In the genomic region with DNA sequence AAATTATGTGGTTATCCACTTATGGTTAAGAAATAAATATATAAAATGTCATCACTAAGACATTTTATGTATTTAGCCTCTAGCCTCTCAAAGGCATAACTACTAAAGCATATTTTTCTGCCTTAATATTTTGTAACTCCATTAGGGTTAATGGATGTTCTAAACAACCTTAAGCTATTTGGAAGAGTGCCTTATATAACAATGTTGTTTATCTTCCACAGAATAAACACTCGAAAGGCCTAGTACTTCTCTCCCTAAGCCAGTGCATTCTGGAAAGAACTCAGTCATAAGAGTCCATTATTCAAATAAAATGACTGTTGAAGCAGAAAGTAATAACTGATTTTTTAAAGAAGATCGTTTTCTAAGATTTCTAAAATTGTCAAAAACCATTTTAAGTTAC, we compare ENCODE assay signal across 2 cellular contexts.
TF ChIP-seq lines count a peak whose summit lies in the region.

No MANE protein-coding gene starts in this region.

TF ChIP-seq in IMR-90, 13 proteins besides CTCF, POLR2A, EP300 and RAD21:
- TF ChIP-seq MAFK (IDR thresholded peaks at IDR 0.05; ENCODE audit: low read depth, low read length) (no peak), CHD1 (IDR thresholded peaks at IDR 0.05; ENCODE audit: low read depth, low read length) (no peak), MXI1 (IDR thresholded peaks at IDR 0.05; ENCODE audit: borderline replicate concordance, low read depth, low read length) (no peak), RFX5 (IDR thresholded peaks at IDR 0.05; ENCODE audit: low read depth, low read length) (no peak), RCOR1 (IDR thresholded peaks at IDR 0.05; ENCODE audit: insufficient replicate concordance, low read length) (no peak)

TF ChIP-seq in SK-N-SH treated with all-trans-retinoic acid at 6 μM for 48 hours, 23 proteins besides CTCF, POLR2A, EP300 and RAD21:
- TF ChIP-seq, protein P1, sequence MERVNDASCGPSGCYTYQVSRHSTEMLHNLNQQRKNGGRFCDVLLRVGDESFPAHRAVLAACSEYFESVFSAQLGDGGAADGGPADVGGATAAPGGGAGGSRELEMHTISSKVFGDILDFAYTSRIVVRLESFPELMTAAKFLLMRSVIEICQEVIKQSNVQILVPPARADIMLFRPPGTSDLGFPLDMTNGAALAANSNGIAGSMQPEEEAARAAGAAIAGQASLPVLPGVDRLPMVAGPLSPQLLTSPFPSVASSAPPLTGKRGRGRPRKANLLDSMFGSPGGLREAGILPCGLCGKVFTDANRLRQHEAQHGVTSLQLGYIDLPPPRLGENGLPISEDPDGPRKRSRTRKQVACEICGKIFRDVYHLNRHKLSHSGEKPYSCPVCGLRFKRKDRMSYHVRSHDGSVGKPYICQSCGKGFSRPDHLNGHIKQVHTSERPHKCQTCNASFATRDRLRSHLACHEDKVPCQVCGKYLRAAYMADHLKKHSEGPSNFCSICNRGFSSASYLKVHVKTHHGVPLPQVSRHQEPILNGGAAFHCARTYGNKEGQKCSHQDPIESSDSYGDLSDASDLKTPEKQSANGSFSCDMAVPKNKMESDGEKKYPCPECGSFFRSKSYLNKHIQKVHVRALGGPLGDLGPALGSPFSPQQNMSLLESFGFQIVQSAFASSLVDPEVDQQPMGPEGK (CRISPR knock-in tag; IDR thresholded peaks at IDR 0.05; ENCODE audit: borderline replicate concordance), result no peak
- no peak for TF ChIP-seq TCF4 (CRISPR knock-in tag; IDR thresholded peaks at IDR 0.05; ENCODE audit: borderline replicate concordance)
- TF ChIP-seq, protein P2, sequence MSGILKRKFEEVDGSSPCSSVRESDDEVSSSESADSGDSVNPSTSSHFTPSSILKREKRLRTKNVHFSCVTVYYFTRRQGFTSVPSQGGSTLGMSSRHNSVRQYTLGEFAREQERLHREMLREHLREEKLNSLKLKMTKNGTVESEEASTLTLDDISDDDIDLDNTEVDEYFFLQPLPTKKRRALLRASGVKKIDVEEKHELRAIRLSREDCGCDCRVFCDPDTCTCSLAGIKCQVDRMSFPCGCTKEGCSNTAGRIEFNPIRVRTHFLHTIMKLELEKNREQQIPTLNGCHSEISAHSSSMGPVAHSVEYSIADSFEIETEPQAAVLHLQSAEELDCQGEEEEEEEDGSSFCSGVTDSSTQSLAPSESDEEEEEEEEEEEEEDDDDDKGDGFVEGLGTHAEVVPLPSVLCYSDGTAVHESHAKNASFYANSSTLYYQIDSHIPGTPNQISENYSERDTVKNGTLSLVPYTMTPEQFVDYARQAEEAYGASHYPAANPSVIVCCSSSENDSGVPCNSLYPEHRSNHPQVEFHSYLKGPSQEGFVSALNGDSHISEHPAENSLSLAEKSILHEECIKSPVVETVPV (CRISPR knock-in tag; IDR thresholded peaks at IDR 0.05), result no peak
- TF ChIP-seq ARNTL (CRISPR knock-in tag; IDR thresholded peaks at IDR 0.05; ENCODE audit: borderline replicate concordance, low read depth), result no peak
